Comparison of ENCODE assay signal across 21 cellular contexts in genomic region chr21:37415938-37416337, GRCh38. TPM values are rescaled to one million over a fixed set of nuclear protein-coding genes. Genes with fewer than 3 reads are reported as not detected.
DNase-seq lines count a peak whose midpoint lies in the region; ATAC-seq and TF ChIP-seq lines count a peak whose summit lies in the region.
"Had no signal": no experiment of that assay in that cellular context is flagged by ENCODE, and none has a peak within 500 bp of the region (broad histone marks: within the 10 kb centered on the region; RNA-seq: fewer than 3 reads in every experiment).

No MANE protein-coding gene starts in this region.

- POLR2A ChIA-PET in CD8-positive, alpha-beta memory T cell (lab: Charles Lee), result no interaction called here
- POLR2A ChIA-PET in HEK293 (lab: Yijun Ruan, JAX), result no interaction called here

- H3K27me3 ChIP-seq in CD8-positive, alpha-beta memory T cell (ENCODE audit: insufficient read depth, low read length, poor library complexity, severe bottlenecking), result no peaks in the 10 kb centered on the region
- H3K27me3 ChIP-seq: BLaER1 treated with 17β-estradiol and CSF1 and Interleukin-3, amounts not matched to agents 10 nM and 100 nM; brain microvascular endothelial cell; hepatocyte; Peyer's patch had no signal

- no peak overlapping the region for H3K4me3 ChIP-seq in CD8-positive, alpha-beta memory T cell (ENCODE audit: low read length)
- no peak overlapping the region for H3K4me3 ChIP-seq in HEK293 (ENCODE audit: low read depth, low read length)
- H3K4me3 ChIP-seq: BLaER1 treated with 17β-estradiol and CSF1 and Interleukin-3, amounts not matched to agents 10 nM and 100 nM; hepatocyte; Peyer's patch had no signal

- peaks cover 0 to 10% (median 0%) of the 10 kb centered on the region in 3 donors for H3K36me3 Mint-ChIP-seq in CD8-positive, alpha-beta memory T cell
- H3K36me3 Mint-ChIP-seq in effector memory CD8-positive, alpha-beta T cell (ENCODE audit: insufficient read depth), result peaks cover 24% of the 10 kb centered on the region
- H3K36me3 Mint-ChIP-seq in natural killer cell treated with Interleukin-12 subunit alpha and Interleukin-12 subunit beta and Interleukin-15 and Interleukin-18, amount 100 ng/mL, for 72 hours, result no peaks in the 10 kb centered on the region

- no peak for DNase-seq in CD8-positive, alpha-beta memory T cell
- no peak for DNase-seq in effector memory CD8-positive, alpha-beta T cell
- no peak for DNase-seq in natural killer cell treated with Interleukin-12 subunit alpha and Interleukin-12 subunit beta and Interleukin-15 and Interleukin-18, amount 100 ng/mL, for 72 hours (ENCODE audit: low spot score)
- DNase-seq in NCI-H446 treated with DMSO at 0.1 percent for 48 hours (lab: John Stamatoyannopoulos, UW) (no peak), NOMO-1 treated with dmso at 0.1 percent for 144 hours (lab: John Stamatoyannopoulos, UW; ENCODE audit: unreplicated experiment) (no peak)
- DNase-seq: activated naive CD4-positive, alpha-beta T cell; brain microvascular endothelial cell; DMS79 treated with DMSO at 0.1 percent for 48 hours; NCI-H2081 treated with DMSO at 0.1 percent for 48 hours; NCI-H69; Peyer's patch; stimulated activated CD4-positive, alpha-beta T cell treated with anti-CD3 and anti-CD28 coated beads, Interleukin-12 subunit alpha, Interleukin-12 subunit beta, amount 100 ng/mL, for 4 hours; stimulated activated naive CD4-positive, alpha-beta T cell; SW 1271 had no signal

- H3K9me3 ChIP-seq in CD8-positive, alpha-beta memory T cell (ENCODE audit: low read length), result no peaks in the 10 kb centered on the region
- H3K9me3 ChIP-seq in HEK293 (ENCODE audit: control insufficient read depth, insufficient read depth, low read depth, low read length), result no peaks in the 10 kb centered on the region
- H3K9me3 ChIP-seq: BLaER1 treated with 17β-estradiol and CSF1 and Interleukin-3, amounts not matched to agents 10 nM and 100 nM; Peyer's patch had no signal

- H3K4me1 ChIP-seq in CD8-positive, alpha-beta memory T cell (ENCODE audit: insufficient read depth, low read length), result peaks cover 71% of the 10 kb centered on the region
- peaks cover 38% of the 10 kb centered on the region for H3K4me1 ChIP-seq in HEK293 (ENCODE audit: control insufficient read depth, insufficient read depth, low read length)
- H3K4me1 ChIP-seq: parathyroid adenoma had no signal

- no peaks in the 10 kb centered on the region for H3K27me3 Mint-ChIP-seq in CD8-positive, alpha-beta memory T cell
- H3K27me3 Mint-ChIP-seq in effector memory CD8-positive, alpha-beta T cell, result no peaks in the 10 kb centered on the region
- no peaks in the 10 kb centered on the region for H3K27me3 Mint-ChIP-seq in natural killer cell treated with Interleukin-12 subunit alpha and Interleukin-12 subunit beta and Interleukin-15 and Interleukin-18, amount 100 ng/mL, for 72 hours

- no peak overlapping the region for H3K27ac ChIP-seq in CD8-positive, alpha-beta memory T cell (ENCODE audit: low read depth, low read length)
- H3K27ac ChIP-seq in HEK293 (ENCODE audit: extremely low read depth, low read depth, low read length), result no peak overlapping the region
- H3K27ac ChIP-seq: BLaER1 treated with 17β-estradiol and CSF1 and Interleukin-3, amounts not matched to agents 10 nM and 100 nM; brain microvascular endothelial cell; hepatocyte; parathyroid adenoma; VCaP had no signal

- no peak for TF ChIP-seq CTCF in HEK293 (tag by site-specific recombination; IDR thresholded peaks at IDR 0.05)

- CTCF ChIA-PET in CD8-positive, alpha-beta memory T cell (lab: Charles Lee), result interaction anchor here (1.1 kb wide), 1 partner anchor 8 kb away, joined by 3 read pairs; no protein-coding TSS in a partner anchor
- CTCF ChIA-PET in HEK293 (lab: Yijun Ruan, JAX), result interaction anchor here (0.9 kb wide), 1 partner anchor 32 kb away, joined by 3 read pairs; no protein-coding TSS in a partner anchor

- H3K36me3 ChIP-seq in CD8-positive, alpha-beta memory T cell (ENCODE audit: insufficient read depth, low read length), result no peaks in the 10 kb centered on the region
- H3K36me3 ChIP-seq in HEK293 (ENCODE audit: control insufficient read depth in 2 of 2, insufficient read depth in 1 of 2, low read length in 2 of 2), result no peaks in the 10 kb centered on the region
- H3K36me3 ChIP-seq: brain microvascular endothelial cell, Peyer's patch had no signal

- H3K4me1 Mint-ChIP-seq in CD8-positive, alpha-beta memory T cell, result peaks cover 85 to 97% (median 96%) of the 10 kb centered on the region in 3 donors
- H3K4me1 Mint-ChIP-seq in effector memory CD8-positive, alpha-beta T cell (ENCODE audit: low read depth in 2 of 2), result peaks cover 53 to 77% of the 10 kb centered on the region in 2 donors
- peaks cover 52 to 86% of the 10 kb centered on the region in 2 donors for H3K4me1 Mint-ChIP-seq in natural killer cell treated with Interleukin-12 subunit alpha and Interleukin-12 subunit beta and Interleukin-15 and Interleukin-18, amount 100 ng/mL, for 72 hours (ENCODE audit: low read depth in 2 of 2)

- H3K9me3 Mint-ChIP-seq in CD8-positive, alpha-beta memory T cell, result no peaks in the 10 kb centered on the region
- H3K9me3 Mint-ChIP-seq in effector memory CD8-positive, alpha-beta T cell, result no peaks in the 10 kb centered on the region
- no peaks in the 10 kb centered on the region for H3K9me3 Mint-ChIP-seq in natural killer cell treated with Interleukin-12 subunit alpha and Interleukin-12 subunit beta and Interleukin-15 and Interleukin-18, amount 100 ng/mL, for 72 hours

- peak overlapping the region in 7 of 8 donors; percentile 18 to 64 (median 47) for H3K27ac Mint-ChIP-seq in CD8-positive, alpha-beta memory T cell
- H3K27ac Mint-ChIP-seq in effector memory CD8-positive, alpha-beta T cell, result peak overlapping the region; percentile 68 to 85
- peak overlapping the region; percentile 14 to 84 for H3K27ac Mint-ChIP-seq in natural killer cell treated with Interleukin-12 subunit alpha and Interleukin-12 subunit beta and Interleukin-15 and Interleukin-18, amount 100 ng/mL, for 72 hours

- peak overlapping the region in 5 of 7 donors; percentile 0 to 46 (median 29) for H3K4me3 Mint-ChIP-seq in CD8-positive, alpha-beta memory T cell
- peak overlapping the region; percentile 11 to 37 for H3K4me3 Mint-ChIP-seq in effector memory CD8-positive, alpha-beta T cell
- H3K4me3 Mint-ChIP-seq in natural killer cell treated with Interleukin-12 subunit alpha and Interleukin-12 subunit beta and Interleukin-15 and Interleukin-18, amount 100 ng/mL, for 72 hours, result peak overlapping the region; percentile 2

- ATAC-seq in effector memory CD8-positive, alpha-beta T cell (replicated peaks), result peak; percentile 25
- peak in 1 of 2 donors; percentile 73 for ATAC-seq in natural killer cell treated with Interleukin-12 subunit alpha and Interleukin-12 subunit beta and Interleukin-15 and Interleukin-18, amount 100 ng/mL, for 72 hours
- ATAC-seq in HG03025 (IDR thresholded peaks at IDR 0.05; ENCODE audit: low FRiP score, unreplicated experiment) (no peak), GM21576 (IDR thresholded peaks at IDR 0.05; ENCODE audit: unreplicated experiment) (no peak)

TF ChIP-seq in HEK293, 187 proteins besides CTCF, POLR2A, EP300 and RAD21:
- TF ChIP-seq ZFP41 (tag by site-specific recombination; IDR thresholded peaks at IDR 0.05; ENCODE audit: borderline replicate concordance) (no peak), PRDM6 (tag by site-specific recombination; IDR thresholded peaks at IDR 0.05) (0 out of 2 replicates have a peak, but pooled peaks have one; percentile 2), ZFP37 (tag by site-specific recombination; IDR thresholded peaks at IDR 0.05) (no peak), ZNF362 (tag by site-specific recombination; IDR thresholded peaks at IDR 0.05) (peak; percentile 16; the same call in 1 of the 2 replicates), FEZF1 (tag by site-specific recombination; IDR thresholded peaks at IDR 0.05) (peak; percentile 36; the same call in 1 of the 2 replicates)

RNA-seq across cellular contexts. Expression of gene DYRK1A, which starts 49.4 kb away (rescaled TPM):
- 10 to 100 TPM; 66.1 to 69.6 TPM for total RNA-seq in CD8-positive, alpha-beta memory T cell
- polyA plus RNA-seq in CD8-positive, alpha-beta memory T cell, result 3.7 TPM
- total RNA-seq in natural killer cell treated with Interleukin-12 subunit alpha and Interleukin-12 subunit beta and Interleukin-15 and Interleukin-18, amount 100 ng/mL, for 72 hours, result 10 to 100 TPM; 83.5 to 90.1 TPM
